In the genomic region with DNA sequence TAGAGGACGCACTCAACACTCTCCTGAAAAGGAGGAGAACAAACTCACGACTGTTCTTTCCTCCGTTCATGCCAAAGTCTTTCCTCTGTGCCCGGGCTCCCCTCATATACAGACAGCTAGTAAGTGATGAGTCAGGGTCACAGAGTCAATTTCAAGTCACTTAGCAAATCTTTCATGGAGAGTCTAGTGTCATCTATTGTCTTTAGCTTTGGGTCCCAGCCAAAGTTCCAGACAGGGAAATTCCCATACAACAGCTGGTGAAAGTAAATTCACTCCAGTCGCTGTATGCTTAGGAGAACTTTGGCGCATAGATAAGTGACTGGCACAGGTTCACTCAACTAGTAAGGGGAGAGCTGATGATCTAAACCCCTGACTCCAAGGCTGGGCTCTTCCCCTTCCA, we compare ENCODE assay signal across 1 cellular context.
TF ChIP-seq lines count a peak whose summit lies in the region.

No MANE protein-coding gene starts in this region.

TF ChIP-seq in IMR-90, 13 proteins besides CTCF, POLR2A, EP300 and RAD21:
- TF ChIP-seq CHD1 (IDR thresholded peaks at IDR 0.05; ENCODE audit: low read depth, low read length) = no peak
- no peak for TF ChIP-seq MAFK (IDR thresholded peaks at IDR 0.05; ENCODE audit: low read depth, low read length)
